ENCODE assay signal across 21 cellular contexts in the genomic region with DNA sequence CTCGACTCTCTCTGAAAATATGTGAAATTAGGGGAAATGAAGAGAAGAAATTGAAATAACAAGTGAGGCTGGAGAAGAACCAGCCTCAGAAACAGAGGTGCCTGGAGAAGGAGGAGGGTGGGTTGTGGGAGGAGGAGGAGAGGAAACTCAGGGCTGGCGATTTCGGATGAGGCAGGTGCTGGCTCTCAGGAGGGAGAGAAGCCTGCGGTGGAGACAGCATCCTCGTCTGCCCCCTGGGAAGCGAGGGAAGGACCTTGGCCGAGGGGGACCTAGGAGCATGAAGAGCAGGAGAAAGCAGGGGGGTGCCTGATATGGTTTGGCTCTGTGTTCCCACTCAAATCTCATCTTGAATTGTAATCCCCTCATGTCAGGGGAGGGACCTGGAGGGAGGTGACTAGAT.
"Had no signal": no experiment of that assay in that cellular context is flagged by ENCODE, and none has a peak within 500 bp of the region (broad histone marks: within the 10 kb centered on the region; RNA-seq: fewer than 3 reads in every experiment).

No MANE protein-coding gene starts in this region.

- H3K4me1 ChIP-seq: body of pancreas had no signal

- H3K4me3 ChIP-seq: body of pancreas, tibial nerve had no signal

- H3K36me3 Mint-ChIP-seq: activated naive CD4-positive, alpha-beta T cell treated with anti-CD3 and anti-CD28 coated beads, Interleukin-2, amount 50 U/mL, for 72 hours; naive B cell had no signal

- H3K4me3 Mint-ChIP-seq: activated CD4-positive, alpha-beta T cell treated with anti-CD3 and anti-CD28 coated beads, Interleukin-2, amount 10 ng/mL, durations not matched to agents 24 days and 14 days; activated CD8-positive, alpha-beta T cell treated with anti-CD3 and anti-CD28 coated beads, Interleukin-2, amount 10 ng/mL, durations not matched to agents 7 days and 5 days; T-helper 2 cell treated with Interferon-gamma antibody and Interleukin-4, amounts not matched to agents 5 μg/mL and 100 μg/mL, for 36 hours had no signal

- DNase-seq: activated CD4-positive, alpha-beta T cell treated with anti-CD3 and anti-CD28 coated beads, Interleukin-2, amount 10 ng/mL, durations not matched to agents 24 days and 14 days; activated CD4-positive, CD25-positive, alpha-beta regulatory T cell; activated CD8-positive, alpha-beta T cell treated with anti-CD3 and anti-CD28 coated beads, Interleukin-2, amount 10 ng/mL, durations not matched to agents 7 days and 5 days; activated T-cell treated with anti-CD3 and anti-CD28 coated beads for 4 hours; amygdala; body of pancreas; central memory CD4-positive, alpha-beta T cell; cortex of kidney; effector CD8-positive, alpha-beta T cell; left colon; mammary epithelial cell; naive B cell; small intestine; stimulated activated CD4-positive, alpha-beta T cell treated with anti-CD3 and anti-CD28 coated beads, Interleukin-4, amount 100 ng/mL, for 24 hours; stimulated activated naive CD4-positive, alpha-beta T cell treated with Interleukin-2 at 50 U/mL for 16 hours; substantia nigra had no signal

- H3K27ac ChIP-seq: body of pancreas, neutrophil, tibial nerve had no signal

- H3K36me3 ChIP-seq: neutrophil, tibial nerve had no signal

- H3K9me3 Mint-ChIP-seq: activated CD4-positive, alpha-beta T cell treated with anti-CD3 and anti-CD28 coated beads, Interleukin-2, amount 10 ng/mL, durations not matched to agents 24 days and 14 days; activated naive CD4-positive, alpha-beta T cell treated with anti-CD3 and anti-CD28 coated beads, Interleukin-2, amount 50 U/mL, for 72 hours; activated T-helper 2 cell treated with anti-CD3 and anti-CD28 coated beads, Interferon-gamma antibody, Interleukin-2, Interleukin-4, amounts not matched to agents 10 μg/mL and 5 μg/mL and 100 μg/mL, durations not matched to agents 14 hours and 24 hours and 36 hours; naive B cell; T-helper 2 cell treated with Interferon-gamma antibody and Interleukin-4, amounts not matched to agents 5 μg/mL and 100 μg/mL, for 36 hours had no signal

- H3K9me3 ChIP-seq: body of pancreas, neutrophil, tibial nerve had no signal

- H3K27ac Mint-ChIP-seq: activated CD4-positive, alpha-beta T cell treated with anti-CD3 and anti-CD28 coated beads, Interleukin-2, amount 10 ng/mL, durations not matched to agents 24 days and 14 days; activated CD8-positive, alpha-beta T cell treated with anti-CD3 and anti-CD28 coated beads, Interleukin-2, amount 10 ng/mL, durations not matched to agents 7 days and 5 days; activated T-helper 2 cell treated with anti-CD3 and anti-CD28 coated beads, Interferon-gamma antibody, Interleukin-2, Interleukin-4, amounts not matched to agents 10 μg/mL and 5 μg/mL and 100 μg/mL, durations not matched to agents 14 hours and 24 hours and 36 hours; T-helper 2 cell treated with Interferon-gamma antibody and Interleukin-4, amounts not matched to agents 5 μg/mL and 100 μg/mL, for 36 hours had no signal

- ATAC-seq: activated CD8-positive, alpha-beta T cell treated with anti-CD3 and anti-CD28 coated beads, Interleukin-2, amount 10 ng/mL, durations not matched to agents 7 days and 5 days; activated naive CD4-positive, alpha-beta T cell treated with anti-CD3 and anti-CD28 coated beads, Interleukin-2, amount 50 U/mL, for 72 hours; body of pancreas; left colon had no signal
